In the genomic region with DNA sequence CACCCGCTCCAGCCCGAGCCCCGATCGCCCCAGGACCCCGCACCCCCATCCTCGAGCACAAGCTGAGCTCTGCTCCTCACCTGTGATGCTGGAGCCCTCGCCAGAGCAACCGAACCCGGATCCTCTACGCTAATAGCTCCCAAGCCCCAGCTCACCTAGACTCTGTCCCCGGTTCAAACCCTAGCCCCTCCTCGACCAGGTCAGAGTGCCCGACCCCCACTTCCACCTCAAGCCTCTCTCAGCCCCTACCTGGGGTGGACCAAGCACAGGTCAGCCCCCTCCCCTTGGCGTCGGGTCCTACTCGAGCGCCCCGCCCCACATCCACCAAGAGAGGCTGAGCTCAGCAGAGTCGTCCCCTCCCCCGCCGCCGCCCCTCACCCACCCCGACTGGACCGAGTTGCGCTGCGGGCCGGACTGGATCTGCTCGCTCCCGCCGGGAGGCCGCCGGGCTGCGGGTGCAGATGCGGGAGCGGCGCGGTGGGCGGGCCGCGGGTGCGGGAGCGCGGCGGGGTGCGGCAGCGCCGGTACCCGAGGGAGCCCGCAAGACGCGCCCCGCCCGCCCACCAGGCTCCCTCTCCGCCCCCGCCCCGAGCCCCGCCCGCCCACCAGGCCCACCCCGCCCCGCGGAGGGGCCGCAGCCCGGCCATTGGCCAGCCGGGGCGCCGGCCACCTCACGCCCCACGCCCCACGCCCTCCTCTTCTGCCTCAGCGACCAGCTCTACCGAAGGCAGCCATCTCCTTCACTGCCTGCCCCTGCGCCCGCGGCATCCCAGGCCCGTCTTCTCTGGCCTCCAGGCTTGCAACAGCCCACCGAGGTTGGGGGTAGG, we compare ENCODE assay signal across 8 cellular contexts. TPM values are rescaled to one million over a fixed set of nuclear protein-coding genes. Genes with fewer than 3 reads are reported as not detected.
DNase-seq lines count a peak whose midpoint lies in the region; ATAC-seq and TF ChIP-seq lines count a peak whose summit lies in the region.

No MANE protein-coding gene starts in this region.

- H3K27ac ChIP-seq in Panc1 (ENCODE audit: low read length) (peak overlapping the region; percentile 55), uterus (peak overlapping the region; percentile 53 to 58)

- no peak for TF ChIP-seq POLR2A in uterus (IDR thresholded peaks at IDR 0.05)

- POLR2A ChIA-PET in Panc1 (lab: Charles Lee), result no interaction called here

- TF ChIP-seq CTCF in Panc1 (IDR thresholded peaks at IDR 0.05) (no peak), mucosa of descending colon (IDR thresholded peaks at IDR 0.05) (no peak), uterus (IDR thresholded peaks at IDR 0.05) (no peak)

- in situ Hi-C loops in Panc1 (cut with HindIII; ENCODE audit: low pct_unique_long_range_greater_than_20kb, low sequenced_read_pairs), result no loop called here

- H3K27me3 ChIP-seq in Panc1 (ENCODE audit: control insufficient read depth, insufficient read depth, low read length) (no peaks in the 10 kb centered on the region), uterus (no peaks in the 10 kb centered on the region)

- H3K4me1 ChIP-seq in Panc1 (ENCODE audit: control insufficient read depth, insufficient read depth, low read length) (peaks cover 9% of the 10 kb centered on the region), mucosa of descending colon (ENCODE audit: low read depth) (no peaks in the 10 kb centered on the region), uterus (no peaks in the 10 kb centered on the region)

- CTCF ChIA-PET in Panc1 (lab: Charles Lee), result interaction anchor here (0.6 kb wide), 1 partner anchor 321 kb away, joined by 3 read pairs; no protein-coding TSS in a partner anchor

- peak; percentile 93 for ATAC-seq in Panc1
- ATAC-seq in mucosa of descending colon, result peak; percentile 57

- no TSS peak for BruUV-seq in Panc1 (replicated peaks; lab: Mats Ljungman, UMichigan)

- H3K36me3 ChIP-seq in Panc1 (ENCODE audit: control insufficient read depth, insufficient read depth, low read length) (no peaks in the 10 kb centered on the region), mucosa of descending colon (ENCODE audit: low read depth) (no peaks in the 10 kb centered on the region), uterus (no peaks in the 10 kb centered on the region)

- H3K4me3 ChIP-seq in Panc1 (ENCODE audit: low read depth in 2 of 2, low read length in 2 of 2), result peak overlapping the region; percentile 61 to 76
- no peak overlapping the region for H3K4me3 ChIP-seq in mucosa of descending colon
- H3K4me3 ChIP-seq in uterus, result peak overlapping the region; percentile 74 to 76

- no peaks in the 10 kb centered on the region for H3K9me3 ChIP-seq in Panc1 (ENCODE audit: control insufficient read depth, insufficient read depth, low read depth, low read length)
- no peaks in the 10 kb centered on the region for H3K9me3 ChIP-seq in mucosa of descending colon
- H3K9me3 ChIP-seq in uterus, result no peaks in the 10 kb centered on the region

- intact Hi-C loops in Panc1 (cut with micrococcal nuclease; ENCODE audit: unreplicated experiment) (no loop called here), mucosa of descending colon (cut with DNase I, micrococcal nuclease) (no loop called here), uterus (cut with DNase I; ENCODE audit: low total_unique reads) (no loop called here)

- DNase-seq in GM03348 (ENCODE audit: low spot score), result peak; percentile 90
- DNase-seq in Panc1 (ENCODE audit: low read depth, low spot score), result no peak
- peak; percentile 57 for DNase-seq in epidermal melanocyte (ENCODE audit: insufficient read length, low spot score)
- peak in 1 of 3 donors; percentile 39 for DNase-seq in mucosa of descending colon
- peak; percentile 41 to 54 for DNase-seq in uterus
- DNase-seq in germinal center (ENCODE audit: low spot score), result no peak
- no peak for DNase-seq in NCI-H1105 (lab: John Stamatoyannopoulos, UW)
- no peak for DNase-seq in middle frontal gyrus (ENCODE audit: extremely low spot score, low spot score)

RNA-seq across cellular contexts. Expression of a gene that starts 0.6 kb away (rescaled TPM):
- 116 TPM for total RNA-seq in Panc1 (2021; ENCODE audit: unreplicated experiment)
- 140 TPM for polyA plus RNA-seq in Panc1 (2012; ENCODE audit: insufficient read length)
- 10 to 100 TPM in 2 of 3 donors, 1 to 10 TPM in 1; 9.1 to 52.9 (median 18.9) TPM for total RNA-seq in mucosa of descending colon
- total RNA-seq in uterus, result 100 to 1,000 TPM in 2 of 4 donors, 10 to 100 TPM in 2; 26.4 to 151 (median 99.0) TPM

Comparison
In these comparisons a context has a peak if more than half of its experiments do, and no peak if none do; other contexts are left out.
1. DNase-seq: peak in GM03348 (single experiment), epidermal melanocyte (single experiment) and uterus (2 of 2); none in Panc1 (single experiment), germinal center (single experiment), NCI-H1105 (single experiment) and middle frontal gyrus (single experiment).